ENCODE assay signal across 16 cellular contexts in the genomic region with DNA sequence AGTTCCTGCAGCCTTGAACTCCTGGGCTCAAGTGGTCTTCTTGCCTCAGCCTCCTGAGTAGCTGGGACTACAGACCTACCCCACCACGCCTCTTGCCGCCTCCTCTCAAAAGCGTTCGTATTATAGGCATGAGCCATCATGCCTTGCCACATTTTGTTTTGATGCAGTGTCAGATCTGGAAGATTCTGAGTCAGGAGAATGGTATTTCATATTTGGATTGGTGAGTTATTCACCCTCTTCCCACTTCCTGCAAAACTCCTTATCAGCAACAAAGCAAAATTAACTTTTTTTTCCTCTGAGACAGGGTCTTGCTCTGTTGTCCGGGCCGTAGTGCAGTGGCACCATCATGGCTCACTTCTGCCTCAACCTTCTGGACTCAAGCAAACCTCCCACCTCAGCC. TPM values are rescaled to one million over a fixed set of nuclear protein-coding genes. Genes with fewer than 3 reads are reported as not detected.
A peak's percentile ranks its signal among the peaks of the same experiment; 100 is the strongest.
DNase-seq lines count a peak whose midpoint lies in the region; ATAC-seq and TF ChIP-seq lines count a peak whose summit lies in the region.
"Had no signal": no experiment of that assay in that cellular context is flagged by ENCODE, and none has a peak within 500 bp of the region (broad histone marks: within the 10 kb centered on the region; RNA-seq: fewer than 3 reads in every experiment).

No MANE protein-coding gene starts in this region.

- H3K4ac ChIP-seq in IMR-90 (ENCODE audit: low read depth, low read length): peak overlapping the region; percentile 87

- H3K27me3 ChIP-seq in IMR-90 (ENCODE audit: control insufficient read depth, insufficient read depth, low read length): no peaks in the 10 kb centered on the region

- CTCF ChIA-PET in IMR-90 (lab: Yijun Ruan, JAX): no interaction called here

- no peak overlapping the region; the same call in 1 of the 2 replicates for H4K5ac ChIP-seq in IMR-90 (ENCODE audit: low read depth, low read length)

- peak overlapping the region; percentile 93 for H2AK9ac ChIP-seq in IMR-90 (replicated peaks; ENCODE audit: low read depth, low read length, poor library complexity)

- DNase-seq in AG20443 (ENCODE audit: low spot score) (peak; percentile 70), IMR-90 (peak; percentile 93), astrocyte of the spinal cord (ENCODE audit: low read depth, low spot score) (peak; percentile 71), kidney glomerular epithelial cell (lab: John Stamatoyannopoulos, UW) (peak; percentile 71), NCI-H2081 treated with DMSO at 0.1 percent for 48 hours (lab: John Stamatoyannopoulos, UW) (no peak), OCI-M2 (lab: John Stamatoyannopoulos, UW; ENCODE audit: unreplicated experiment) (no peak)
- DNase-seq: activated CD8-positive, alpha-beta memory T cell treated with anti-CD3 and anti-CD28 coated beads, Interleukin-2, amount 50 U/mL, for 4 hours; central memory CD4-positive, alpha-beta T cell; DMS 273 treated with DMSO at 0.1 percent for 48 hours; hypothalamus; KG1; NCI-H524; T-cell had no signal

- peaks cover 6% of the 10 kb centered on the region for H3K36me3 ChIP-seq in IMR-90 (ENCODE audit: control insufficient read depth, insufficient read depth, low read length)

- peak overlapping the region; percentile 77 for H4K91ac ChIP-seq in IMR-90 (ENCODE audit: insufficient read depth, low read depth, low read length)

- H3K4me1 ChIP-seq in IMR-90 (ENCODE audit: control insufficient read depth, insufficient read depth, low read length): peaks cover 2% of the 10 kb centered on the region; the same call in 1 of the 2 replicates

- no peak overlapping the region; the same call in 1 of the 2 replicates for H3K18ac ChIP-seq in IMR-90 (ENCODE audit: low read depth, low read length)

- peak overlapping the region; percentile 49; the same call in 2 of the 3 replicates for H2BK15ac ChIP-seq in IMR-90 (ENCODE audit: low read depth, low read length)

- peak overlapping the region; percentile 58 for H3K23ac ChIP-seq in IMR-90 (ENCODE audit: low read depth, low read length)

- peak overlapping the region; percentile 64 for H2BK5ac ChIP-seq in IMR-90 (ENCODE audit: low read depth, low read length, poor library complexity, severe bottlenecking)

- H3K4me2 ChIP-seq in IMR-90 (ENCODE audit: low read depth, low read length): peak overlapping the region; percentile 8; the same call in 1 of the 2 replicates

- intact Hi-C loops in IMR-90 (cut with micrococcal nuclease): loop anchor here (2.0 kb wide), 1 partner anchor 40 kb away; a partner anchor contains a TSS

- TF ChIP-seq RAD21 in IMR-90 (IDR thresholded peaks at IDR 0.05; ENCODE audit: low read length): no peak

- H3K14ac ChIP-seq in IMR-90 (replicated peaks; ENCODE audit: low read depth, low read length): peak overlapping the region; percentile 67; the same call in 1 of the 2 replicates

- H3K9ac ChIP-seq in IMR-90 (ENCODE audit: low read depth, low read length): no peak overlapping the region

- H2AK5ac ChIP-seq in IMR-90 (ENCODE audit: low read depth, low read length): peak overlapping the region; percentile 79

- no TSS peak for BruUV-seq in IMR-90 (replicated peaks; lab: Mats Ljungman, UMichigan)

- peak; percentile 94 for ATAC-seq in IMR-90 (ENCODE audit: low read depth)
- ATAC-seq in HG02938 (IDR thresholded peaks at IDR 0.05; ENCODE audit: unreplicated experiment): no peak
- ATAC-seq in HG02981 (IDR thresholded peaks at IDR 0.05; ENCODE audit: unreplicated experiment): no peak
- ATAC-seq: T-cell had no signal

- H2BK120ac ChIP-seq in IMR-90 (ENCODE audit: low read depth, low read length): peak overlapping the region; percentile 87

- H2BK20ac ChIP-seq in IMR-90 (ENCODE audit: low read depth, low read length): peak overlapping the region; percentile 93

- no peak for TF ChIP-seq CTCF in IMR-90 (conservative IDR thresholded peaks at IDR 0.05; ENCODE audit: low read depth, low read length)
- TF ChIP-seq CTCF in astrocyte of the spinal cord (IDR thresholded peaks at IDR 0.05; ENCODE audit: low read depth, low read length): no peak

- no peaks in the 10 kb centered on the region for H3K9me3 ChIP-seq in IMR-90 (ENCODE audit: control insufficient read depth, insufficient read depth, low read length)

- H3K79me1 ChIP-seq in IMR-90 (ENCODE audit: low read depth in 1 of 2, low read length in 2 of 2): peaks cover 19 to 33% of the 10 kb centered on the region in 2 experiments; a peak in 2 of 4 replicates

- H4K8ac ChIP-seq in IMR-90 (ENCODE audit: low read depth in 2 of 2, low read length in 2 of 2): peak overlapping the region in 1 of 2 experiments; percentile 78; a peak in 2 of 4 replicates

- H3K9me1 ChIP-seq in IMR-90 (ENCODE audit: insufficient read depth, low read length): peaks cover 3% of the 10 kb centered on the region; the same call in 1 of the 2 replicates

- in situ Hi-C loops in IMR-90 (cut with MboI; ENCODE audit: low sequenced_read_pairs) (no loop called here), astrocyte of the spinal cord (cut with HindIII; ENCODE audit: low sequenced_read_pairs) (no loop called here)

- dilution Hi-C loops in IMR-90 (cut with HindIII; ENCODE audit: low sequenced_read_pairs, unreplicated experiment): no loop called here

- H4K20me1 ChIP-seq in IMR-90 (ENCODE audit: insufficient read depth, low read length): no peaks in the 10 kb centered on the region

- POLR2A ChIA-PET in IMR-90 (lab: Charles Lee; ENCODE audit: unreplicated experiment): no interaction called here

- no peak overlapping the region for H3K56ac ChIP-seq in IMR-90 (ENCODE audit: extremely low read depth, insufficient read depth, low read length)

- no peak overlapping the region for H2AFZ ChIP-seq in IMR-90 (replicated peaks; ENCODE audit: low read length, poor library complexity)

- TF ChIP-seq POLR2A in IMR-90 (IDR thresholded peaks at IDR 0.05; ENCODE audit: low read depth, low read length): no peak

- WGBS in IMR-90 (ENCODE audit: extremely low coverage in 2 of 2, insufficient read length in 1 of 2), 2 experiments: 69% methylated on average over 2 of the region's 6 CpGs; no CpG with 5 or more reads in 1 of the 2 experiments

- H3K27ac ChIP-seq in IMR-90 (ENCODE audit: insufficient read depth, low read length): peak overlapping the region; percentile 28

- H3K4me3 ChIP-seq in IMR-90 (ENCODE audit: insufficient read depth, low read depth, low read length) (no peak overlapping the region), astrocyte of the spinal cord (ENCODE audit: low read depth, low read length) (no peak overlapping the region)
- H3K4me3 ChIP-seq: skin epidermis had no signal

TF ChIP-seq in IMR-90, 13 proteins besides CTCF, POLR2A, EP300 and RAD21:
- no peak for TF ChIP-seq MAZ (IDR thresholded peaks at IDR 0.05; ENCODE audit: borderline replicate concordance, low read depth, low read length)
- TF ChIP-seq RCOR1 (IDR thresholded peaks at IDR 0.05; ENCODE audit: insufficient replicate concordance, low read length): no peak
- no peak for TF ChIP-seq BHLHE40 (IDR thresholded peaks at IDR 0.05; ENCODE audit: low read depth, low read length)
- TF ChIP-seq CEBPB (IDR thresholded peaks at IDR 0.05; ENCODE audit: low read depth, low read length): peak; percentile 83
- TF ChIP-seq MAFK (IDR thresholded peaks at IDR 0.05; ENCODE audit: low read depth, low read length): peak; percentile 70
- TF ChIP-seq MXI1 (IDR thresholded peaks at IDR 0.05; ENCODE audit: borderline replicate concordance, low read depth, low read length): peak; percentile 86
- TF ChIP-seq RFX5 (IDR thresholded peaks at IDR 0.05; ENCODE audit: low read depth, low read length): no peak
- peak; percentile 53 for TF ChIP-seq FOS (IDR thresholded peaks at IDR 0.05; ENCODE audit: low read depth, low read length)
- TF ChIP-seq NFE2L2 (IDR thresholded peaks at IDR 0.05; ENCODE audit: low read depth, low read length): no peak
- TF ChIP-seq SMC3 (IDR thresholded peaks at IDR 0.05; ENCODE audit: low read depth, low read length): no peak
- no peak for TF ChIP-seq CHD1 (IDR thresholded peaks at IDR 0.05; ENCODE audit: low read depth, low read length)

RNA-seq across cellular contexts. Expression of a gene that starts 29.6 kb away (rescaled TPM):
- total RNA-seq in IMR-90 (2012; rRNA removed): 60.5 and 66.9 TPM in 2 replicates
- 10.0 and 10.1 TPM in 2 replicates for polyA plus RNA-seq in IMR-90 (2012; rRNA removed)
- 2.7 and 2.8 TPM in 2 replicates for polyA plus RNA-seq in IMR-90 (2012; cell fraction: cytosol; rRNA removed)
- polyA plus RNA-seq in IMR-90 (2012; cell fraction: nucleus; rRNA removed; ENCODE audit: low replicate concordance): 2.1 and 8.6 TPM in 2 replicates

RNA-seq across cellular contexts. Expression of a gene that starts 40.1 kb away (rescaled TPM):
- total RNA-seq in IMR-90 (2012; rRNA removed): 9.7 and 10.4 TPM in 2 replicates
- 10.8 and 12.1 TPM in 2 replicates for polyA plus RNA-seq in IMR-90 (2012; rRNA removed)
- polyA plus RNA-seq in IMR-90 (2012; cell fraction: cytosol; rRNA removed): 6.4 and 10.7 TPM in 2 replicates
- 6.3 and 7.8 TPM in 2 replicates for polyA plus RNA-seq in IMR-90 (2012; cell fraction: nucleus; rRNA removed; ENCODE audit: low replicate concordance)

RNA-seq across cellular contexts. Expression of a gene that starts 41.4 kb away (rescaled TPM):
- total RNA-seq in IMR-90 (2012; rRNA removed): 106 and 172 TPM in 2 replicates
- polyA plus RNA-seq in IMR-90 (2012; rRNA removed): 62.3 and 74.0 TPM in 2 replicates
- 10.9 and 13.0 TPM in 2 replicates for polyA plus RNA-seq in IMR-90 (2012; cell fraction: cytosol; rRNA removed)
- polyA plus RNA-seq in IMR-90 (2012; cell fraction: nucleus; rRNA removed; ENCODE audit: low replicate concordance): 21.0 and 96.7 TPM in 2 replicates

Comparison
In these comparisons a context has a peak if more than half of its experiments do, and no peak if none do; other contexts are left out.
1. DNase-seq: peak in AG20443 (single experiment), IMR-90 (single experiment), astrocyte of the spinal cord (single experiment) and kidney glomerular epithelial cell (single experiment); none in NCI-H2081 treated with DMSO at 0.1 percent for 48 hours (single experiment) and OCI-M2 (single experiment).